In the genomic region with DNA sequence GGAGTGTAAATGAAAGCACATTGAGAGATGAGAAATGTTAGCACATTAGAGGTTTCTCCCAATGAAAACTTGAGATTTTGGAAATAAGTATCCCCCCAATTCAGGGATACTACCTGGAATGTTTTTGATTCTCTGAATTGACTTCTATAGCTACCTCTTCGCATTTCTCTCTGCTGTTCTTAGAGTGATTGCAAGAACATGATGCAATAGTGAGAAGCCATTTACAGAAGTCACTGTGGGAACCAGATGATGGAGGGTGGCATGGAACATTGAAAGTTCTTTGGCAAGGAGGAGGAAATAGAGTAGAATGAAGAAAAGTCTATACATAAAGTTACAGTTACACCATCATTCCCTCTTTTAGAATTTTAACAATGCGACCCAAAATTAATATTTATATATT, we compare ENCODE assay signal across 30 cellular contexts. TPM values are rescaled to one million over a fixed set of nuclear protein-coding genes. Genes with fewer than 3 reads are reported as not detected.
"Had no signal": no experiment of that assay in that cellular context is flagged by ENCODE, and none has a peak within 500 bp of the region (broad histone marks: within the 10 kb centered on the region; RNA-seq: fewer than 3 reads in every experiment).

No MANE protein-coding gene starts in this region.

- H2AFZ ChIP-seq: PC-9 had no signal

- ATAC-seq: activated naive CD4-positive, alpha-beta T cell treated with anti-CD3 and anti-CD28 coated beads, Interleukin-2, amount 50 U/mL, for 72 hours; activated naive CD8-positive, alpha-beta T cell treated with anti-CD3 and anti-CD28 coated beads, Interleukin-2, amount 50 U/mL, for 24 hours; activated T-cell treated with anti-CD3 and anti-CD28 coated beads, Interleukin-2, amount 50 U/mL, for 4 hours; T-cell had no signal

- H3K27me3 ChIP-seq: MG63 had no signal

- H3K4me1 Mint-ChIP-seq: activated CD4-positive, alpha-beta T cell treated with anti-CD3 and anti-CD28 coated beads, Interleukin-2, amount 10 ng/mL, durations not matched to agents 7 days and 5 days; brain; central memory CD8-positive, alpha-beta T cell; T-cell had no signal

- H3K9me3 ChIP-seq: MG63 had no signal

- H3K4me2 ChIP-seq: PC-9 had no signal

- DNase-seq: activated CD4-positive, alpha-beta memory T cell treated with anti-CD3 and anti-CD28 coated beads for 36 hours; activated CD4-positive, alpha-beta T cell treated with anti-CD3 and anti-CD28 coated beads, Interleukin-2, amount 10 ng/mL, durations not matched to agents 7 days and 5 days; activated CD4-positive, CD25-positive, alpha-beta regulatory T cell; activated CD8-positive, alpha-beta memory T cell treated with anti-CD3 and anti-CD28 coated beads for 24 hours; activated effector memory CD4-positive, alpha-beta T cell treated with anti-CD3 and anti-CD28 coated beads, Interleukin-2, amount 50 U/mL, for 16 hours; activated naive CD4-positive, alpha-beta T cell treated with Interleukin-2 at 50 U/mL for 16 hours; activated naive CD8-positive, alpha-beta T cell treated with anti-CD3 and anti-CD28 coated beads, Interleukin-2, amount 50 U/mL, for 24 hours; activated T-cell treated with anti-CD3 and anti-CD28 coated beads, Interleukin-2, amount 50 U/mL, for 4 hours; amygdala; cortex of kidney; MG63; NCI-H1092; NCI-H1417; NCI-H1694; NCI-H2029; NCI-H345; NCI-H510A; NCI-H526 treated with DMSO at 0.1 percent for 48 hours; NCI-H82; NK-92 treated with Interleukin-12 subunit alpha and Interleukin-12 subunit beta, amount 100 ng/mL, for 24 hours; PC-9; SHP77 treated with DMSO at 0.1 percent for 48 hours; T-cell; T-helper 2 cell; T1000 had no signal

- H3K27ac Mint-ChIP-seq: activated CD4-positive, alpha-beta memory T cell treated with anti-CD3 and anti-CD28 coated beads for 36 hours; activated CD4-positive, alpha-beta T cell treated with anti-CD3 and anti-CD28 coated beads, Interleukin-2, amount 10 ng/mL, durations not matched to agents 7 days and 5 days; activated naive CD8-positive, alpha-beta T cell treated with anti-CD3 and anti-CD28 coated beads, Interleukin-2, amount 50 U/mL, for 24 hours; brain; T-cell had no signal

- H3K4me3 Mint-ChIP-seq: activated CD4-positive, alpha-beta memory T cell treated with anti-CD3 and anti-CD28 coated beads for 36 hours; activated CD4-positive, alpha-beta T cell treated with anti-CD3 and anti-CD28 coated beads, Interleukin-2, amount 10 ng/mL, durations not matched to agents 7 days and 5 days; activated naive CD8-positive, alpha-beta T cell treated with anti-CD3 and anti-CD28 coated beads, Interleukin-2, amount 50 U/mL, for 24 hours; activated T-cell treated with anti-CD3 and anti-CD28 coated beads, Interleukin-2, amount 50 U/mL, for 4 hours; brain; central memory CD8-positive, alpha-beta T cell; T-cell had no signal

- H3K36me3 ChIP-seq: MG63 had no signal

- H3K36me3 Mint-ChIP-seq: activated CD4-positive, alpha-beta memory T cell treated with anti-CD3 and anti-CD28 coated beads for 36 hours; brain had no signal

- H3K27ac ChIP-seq: PC-9, SK-N-MC, VCaP had no signal

- H3K4me3 ChIP-seq: MG63, PC-9, SK-N-MC had no signal

RNA-seq across cellular contexts. Expression of a gene that starts 9.2 kb away (rescaled TPM):
- total RNA-seq: activated CD4-positive, alpha-beta T cell treated with anti-CD3 and anti-CD28 coated beads, Interleukin-2, amount 10 ng/mL, durations not matched to agents 7 days and 5 days had no signal
